In the genomic region with DNA sequence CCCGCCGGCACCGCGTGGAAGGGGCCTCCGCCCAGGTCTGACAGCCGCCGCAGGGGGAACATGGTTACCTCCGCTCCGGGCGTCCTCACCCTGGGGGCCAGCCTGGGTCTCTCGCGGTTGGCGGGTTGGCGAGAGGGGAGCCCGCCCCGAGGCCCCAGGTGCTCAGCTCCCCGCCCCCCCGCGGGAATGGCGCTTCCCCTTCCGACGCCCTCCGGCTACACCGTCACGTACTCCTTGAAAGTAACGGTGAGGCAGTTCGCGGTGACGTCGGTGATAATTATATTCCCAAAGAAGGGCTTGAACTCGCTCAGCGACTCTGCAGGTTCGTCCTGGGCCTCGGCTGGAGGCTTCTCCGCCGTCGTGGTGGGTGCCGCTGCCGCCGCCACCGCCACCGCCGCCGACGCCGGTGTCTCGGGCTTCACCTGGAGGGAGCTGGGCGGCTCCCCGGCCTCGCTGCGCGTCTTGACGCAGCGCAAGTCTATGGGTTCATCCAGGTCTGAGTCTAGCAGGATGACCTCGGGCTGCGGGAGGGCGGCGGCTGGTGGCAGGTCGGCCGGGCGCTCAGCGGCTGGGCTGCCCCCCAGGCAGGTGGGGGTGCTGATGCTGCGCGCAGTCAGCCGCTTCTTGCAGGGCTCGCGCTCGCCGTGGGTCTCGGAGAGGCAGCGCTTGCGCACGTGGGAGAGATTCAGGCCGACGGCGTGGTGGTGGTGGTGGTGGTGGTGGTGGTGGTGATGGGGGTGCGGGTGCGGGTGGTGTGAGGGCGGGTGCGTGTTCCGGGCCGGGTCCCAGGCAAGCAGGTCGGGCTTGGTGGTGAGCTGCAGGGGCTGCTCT, we compare ENCODE assay signal across 19 cellular contexts. TPM values are rescaled to one million over a fixed set of nuclear protein-coding genes. Genes with fewer than 3 reads are reported as not detected.
DNase-seq lines count a peak whose midpoint lies in the region; ATAC-seq and TF ChIP-seq lines count a peak whose summit lies in the region.
"Had no signal": no experiment of that assay in that cellular context is flagged by ENCODE, and none has a peak within 500 bp of the region (broad histone marks: within the 10 kb centered on the region; RNA-seq: fewer than 3 reads in every experiment).

No MANE protein-coding gene starts in this region.

- no peaks in the 10 kb centered on the region for H3K9me3 Mint-ChIP-seq in natural killer cell
- no peaks in the 10 kb centered on the region for H3K9me3 Mint-ChIP-seq in natural killer cell treated with Interleukin-12 subunit alpha and Interleukin-12 subunit beta and Interleukin-15 and Interleukin-18, amount 100 ng/mL, for 72 hours
- no peaks in the 10 kb centered on the region for H3K9me3 Mint-ChIP-seq in WTC11
- H3K9me3 Mint-ChIP-seq: HFFc6; neural crest cell; stimulated activated effector memory CD8-positive, alpha-beta T cell treated with anti-CD3 and anti-CD28 coated beads, Interleukin-12 subunit alpha, Interleukin-12 subunit beta, amount 100 ng/mL, for 72 hours had no signal

- TF ChIP-seq CTCF in natural killer cell (IDR thresholded peaks at IDR 0.05) (no peak), WTC11 (IDR thresholded peaks at IDR 0.05) (no peak)

- no peak for ATAC-seq in natural killer cell
- ATAC-seq in natural killer cell treated with Interleukin-12 subunit alpha and Interleukin-12 subunit beta and Interleukin-15 and Interleukin-18, amount 100 ng/mL, for 72 hours = no peak
- no peak for ATAC-seq in WTC11
- no peak for ATAC-seq in left lobe of liver
- ATAC-seq in GM18519 (IDR thresholded peaks at IDR 0.05; ENCODE audit: low FRiP score, unreplicated experiment) = no peak
- ATAC-seq in GM21367 (IDR thresholded peaks at IDR 0.05; ENCODE audit: unreplicated experiment) = no peak
- ATAC-seq: stimulated activated effector memory CD8-positive, alpha-beta T cell treated with anti-CD3 and anti-CD28 coated beads, Interleukin-12 subunit alpha, Interleukin-12 subunit beta, amount 100 ng/mL, for 72 hours had no signal

- DNase-seq in natural killer cell = no peak
- no peak for DNase-seq in natural killer cell treated with Interleukin-12 subunit alpha and Interleukin-12 subunit beta and Interleukin-15 and Interleukin-18, amount 100 ng/mL, for 72 hours (ENCODE audit: low spot score)
- DNase-seq in WTC11 (ENCODE audit: low spot score) = peak; percentile 46
- peak; percentile 53 for DNase-seq in left lobe of liver (ENCODE audit: low spot score)
- no peak for DNase-seq in HEK293T (ENCODE audit: extremely low spot score)
- no peak for DNase-seq in DMS153 (lab: John Stamatoyannopoulos, UW)
- DNase-seq: activated CD4-positive, alpha-beta T cell treated with anti-CD3 and anti-CD28 coated beads for 4 hours; activated gamma-delta T cell; dorsolateral prefrontal cortex; HFFc6; mesendoderm; NCI-H1105 treated with DMSO at 0.1 percent for 48 hours; NCI-H69; stimulated activated CD4-positive, alpha-beta T cell treated with anti-CD3 and anti-CD28 coated beads, Interleukin-15, amount 100 ng/mL, for 24 hours had no signal

- H3K36me3 Mint-ChIP-seq in natural killer cell (no peaks in the 10 kb centered on the region), WTC11 (no peaks in the 10 kb centered on the region; the same call in 1 of the 2 replicates)
- H3K36me3 Mint-ChIP-seq in natural killer cell treated with Interleukin-12 subunit alpha and Interleukin-12 subunit beta and Interleukin-15 and Interleukin-18, amount 100 ng/mL, for 72 hours = peaks cover 11% of the 10 kb centered on the region

- H3K4me3 Mint-ChIP-seq in natural killer cell = peak overlapping the region; percentile 67
- no peak overlapping the region for H3K4me3 Mint-ChIP-seq in natural killer cell treated with Interleukin-12 subunit alpha and Interleukin-12 subunit beta and Interleukin-15 and Interleukin-18, amount 100 ng/mL, for 72 hours
- H3K4me3 Mint-ChIP-seq in WTC11 = peak overlapping the region; percentile 70
- H3K4me3 Mint-ChIP-seq: HFFc6 had no signal

- intact Hi-C loops in natural killer cell (cut with micrococcal nuclease) = no loop called here

- POLR2A ChIA-PET in WTC11 (lab: Charles Lee) = interaction anchor here (0.7 to 5.0 kb wide), 5 partner anchors 19 to 117 kb away, joined by 3 to 68 read pairs (median 4); a partner anchor contains a TSS
- POLR2A ChIA-PET in HEK293T (lab: Yijun Ruan, JAX) = interaction anchor here (1.1 to 2.1 kb wide), 3 partner anchors 13 to 160 kb away, joined by 4 to 6 read pairs (median 5); no protein-coding TSS in a partner anchor

- peak overlapping the region in 1 of 2 donors; percentile 56 for H3K27ac Mint-ChIP-seq in natural killer cell
- H3K27ac Mint-ChIP-seq in natural killer cell treated with Interleukin-12 subunit alpha and Interleukin-12 subunit beta and Interleukin-15 and Interleukin-18, amount 100 ng/mL, for 72 hours = no peak overlapping the region
- no peak overlapping the region for H3K27ac Mint-ChIP-seq in WTC11
- H3K27ac Mint-ChIP-seq: HFFc6; stimulated activated effector memory CD8-positive, alpha-beta T cell treated with anti-CD3 and anti-CD28 coated beads, Interleukin-12 subunit alpha, Interleukin-12 subunit beta, amount 100 ng/mL, for 72 hours had no signal

- H3K27me3 Mint-ChIP-seq in natural killer cell (ENCODE audit: low read depth in 2 of 2) (peaks cover 0 to 2% of the 10 kb centered on the region in 2 donors), WTC11 (ENCODE audit: low read depth) (peaks cover 94% of the 10 kb centered on the region)
- no peaks in the 10 kb centered on the region for H3K27me3 Mint-ChIP-seq in natural killer cell treated with Interleukin-12 subunit alpha and Interleukin-12 subunit beta and Interleukin-15 and Interleukin-18, amount 100 ng/mL, for 72 hours
- H3K27me3 Mint-ChIP-seq: CD4-positive, alpha-beta memory T cell had no signal

- CTCF ChIA-PET in WTC11 (lab: Charles Lee) = interaction anchor here (1.2 to 10.3 kb wide), 11 partner anchors 9 to 117 kb away, joined by 4 to 464 read pairs (median 26); a partner anchor contains a TSS
- CTCF ChIA-PET in HEK293T (lab: Yijun Ruan, JAX) = interaction anchor here (0.7 to 1.6 kb wide), 3 partner anchors 15 to 111 kb away, joined by 3 to 6 read pairs (median 3); no protein-coding TSS in a partner anchor

- H3K4me1 Mint-ChIP-seq in natural killer cell = peaks cover 26 to 39% of the 10 kb centered on the region in 2 donors
- H3K4me1 Mint-ChIP-seq in natural killer cell treated with Interleukin-12 subunit alpha and Interleukin-12 subunit beta and Interleukin-15 and Interleukin-18, amount 100 ng/mL, for 72 hours (ENCODE audit: low read depth in 2 of 2) = peaks cover 20 to 25% of the 10 kb centered on the region in 2 donors
- peaks cover 45% of the 10 kb centered on the region for H3K4me1 Mint-ChIP-seq in WTC11

TF ChIP-seq in WTC11, 78 proteins besides CTCF, POLR2A, EP300 and RAD21:
- TF ChIP-seq, protein P1, sequence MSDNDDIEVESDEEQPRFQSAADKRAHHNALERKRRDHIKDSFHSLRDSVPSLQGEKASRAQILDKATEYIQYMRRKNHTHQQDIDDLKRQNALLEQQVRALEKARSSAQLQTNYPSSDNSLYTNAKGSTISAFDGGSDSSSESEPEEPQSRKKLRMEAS (CRISPR knock-in tag; IDR thresholded peaks at IDR 0.05) = 0 out of 2 replicates have a peak, but pooled peaks have one; percentile 48
- no peak for TF ChIP-seq ZNF396 (CRISPR knock-in tag; IDR thresholded peaks at IDR 0.05; ENCODE audit: borderline replicate concordance)
- TF ChIP-seq SP1 (CRISPR knock-in tag; conservative IDR thresholded peaks at IDR 0.05) = 0 out of 2 replicates have a peak, but pooled peaks have one; percentile 3

TF ChIP-seq in HEK293T, 16 proteins besides CTCF, POLR2A, EP300 and RAD21:
- TF ChIP-seq, protein P2, sequence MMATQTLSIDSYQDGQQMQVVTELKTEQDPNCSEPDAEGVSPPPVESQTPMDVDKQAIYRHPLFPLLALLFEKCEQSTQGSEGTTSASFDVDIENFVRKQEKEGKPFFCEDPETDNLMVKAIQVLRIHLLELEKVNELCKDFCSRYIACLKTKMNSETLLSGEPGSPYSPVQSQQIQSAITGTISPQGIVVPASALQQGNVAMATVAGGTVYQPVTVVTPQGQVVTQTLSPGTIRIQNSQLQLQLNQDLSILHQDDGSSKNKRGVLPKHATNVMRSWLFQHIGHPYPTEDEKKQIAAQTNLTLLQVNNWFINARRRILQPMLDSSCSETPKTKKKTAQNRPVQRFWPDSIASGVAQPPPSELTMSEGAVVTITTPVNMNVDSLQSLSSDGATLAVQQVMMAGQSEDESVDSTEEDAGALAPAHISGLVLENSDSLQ (IDR thresholded peaks at IDR 0.05) = no peak
- TF ChIP-seq ELF4 (IDR thresholded peaks at IDR 0.05) (no peak), NFRKB (IDR thresholded peaks at IDR 0.05) (no peak), HDGF (IDR thresholded peaks at IDR 0.05; ENCODE audit: borderline replicate concordance) (no peak), SUZ12 (IDR thresholded peaks at IDR 0.05) (no peak), L3MBTL2 (conservative IDR thresholded peaks at IDR 0.05) (no peak), CTBP1 (IDR thresholded peaks at IDR 0.05; ENCODE audit: borderline replicate concordance) (no peak), TARDBP (IDR thresholded peaks at IDR 0.05) (no peak), ZNF384 (IDR thresholded peaks at IDR 0.05) (no peak), SP1 (IDR thresholded peaks at IDR 0.05) (no peak), LEF1 (IDR thresholded peaks at IDR 0.05; ENCODE audit: borderline replicate concordance) (no peak), FOXA1 (IDR thresholded peaks at IDR 0.05) (no peak), ARNT (IDR thresholded peaks at IDR 0.05) (no peak), BHLHE40 (IDR thresholded peaks at IDR 0.05; ENCODE audit: borderline replicate concordance) (no peak), FOXM1 (IDR thresholded peaks at IDR 0.05; ENCODE audit: borderline replicate concordance) (no peak)

RNA-seq across cellular contexts. Expression of a gene that starts 5.3 kb away (rescaled TPM):
- total RNA-seq in natural killer cell = 100 to 1,000 TPM; 147 to 220 (median 217) TPM
- 10 to 100 TPM; 26.2 to 58.3 TPM for total RNA-seq in natural killer cell treated with Interleukin-12 subunit alpha and Interleukin-12 subunit beta and Interleukin-15 and Interleukin-18, amount 100 ng/mL, for 72 hours
- 3.2 to 3.9 TPM (median 3.3 TPM) in 3 replicates for total RNA-seq in WTC11 (2021)
- total RNA-seq in left lobe of liver = 14.8 TPM

RNA-seq across cellular contexts. Expression of a gene that starts 37.1 kb away (rescaled TPM):
- total RNA-seq in natural killer cell (1 to 10 TPM; 4.0 to 6.4 (median 5.8) TPM), WTC11 (2021) (1.8 to 2.1 TPM (median 2.0 TPM) in 3 replicates), left lobe of liver (3.7 TPM)
- 10 to 100 TPM in 1 of 2 donors, 1 to 10 TPM in 1; 9.8 to 46.4 TPM for total RNA-seq in natural killer cell treated with Interleukin-12 subunit alpha and Interleukin-12 subunit beta and Interleukin-15 and Interleukin-18, amount 100 ng/mL, for 72 hours

RNA-seq across cellular contexts. Expression of a gene that starts 56.0 kb away (rescaled TPM):
- 1 to 10 TPM in 1 of 3 donors, under 1 TPM in 1, not detected in 1; 0.18 to 1.3 TPM for total RNA-seq in natural killer cell
- total RNA-seq in natural killer cell treated with Interleukin-12 subunit alpha and Interleukin-12 subunit beta and Interleukin-15 and Interleukin-18, amount 100 ng/mL, for 72 hours = 1 to 10 TPM in 1 of 2 donors, under 1 TPM in 1; 0.95 to 2.1 TPM
- 78.1 to 85.5 TPM (median 78.7 TPM) in 3 replicates for total RNA-seq in WTC11 (2021)
- 0.75 TPM for total RNA-seq in left lobe of liver

Comparison
In these comparisons a context has a peak if more than half of its experiments do, and no peak if none do; other contexts are left out.
1. DNase-seq: peak in WTC11 (single experiment) and left lobe of liver (single experiment); none in natural killer cell (single experiment), natural killer cell treated with Interleukin-12 subunit alpha and Interleukin-12 subunit beta and Interleukin-15 and Interleukin-18, amount 100 ng/mL, for 72 hours (single experiment), HEK293T (single experiment) and DMS153 (single experiment).
2. RNA of a gene that starts 56.0 kb away (total RNA-seq): 78.1 to 85.5 TPM in WTC11; 0.95 to 2.1 TPM in natural killer cell treated with Interleukin-12 subunit alpha and Interleukin-12 subunit beta and Interleukin-15 and Interleukin-18, amount 100 ng/mL, for 72 hours, 0.75 TPM in left lobe of liver (single experiment) and 0.18 to 1.3 TPM in natural killer cell; every median in the first group is over 10 times any median in the second.